ENCODE assay signal across 21 cellular contexts in the genomic region with DNA sequence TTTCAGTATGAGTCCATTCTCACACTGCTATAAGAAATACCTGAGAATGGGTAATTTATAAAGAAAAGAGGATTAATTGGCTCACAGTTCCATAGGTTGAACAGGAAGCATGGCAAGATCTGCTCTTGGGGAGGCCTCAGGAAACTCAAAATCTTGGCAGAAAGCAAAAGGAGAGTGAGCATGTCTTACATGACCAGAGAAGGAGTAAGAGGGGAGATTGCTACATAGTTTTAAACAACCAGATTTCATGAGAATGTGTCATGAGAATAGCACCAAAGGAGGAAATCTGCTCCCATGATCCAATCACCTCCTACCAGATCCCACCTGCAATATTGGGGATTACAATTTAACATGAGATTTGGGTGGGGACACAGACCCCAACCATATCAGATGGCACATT.
"Had no signal": no experiment of that assay in that cellular context is flagged by ENCODE, and none has a peak within 500 bp of the region (broad histone marks: within the 10 kb centered on the region; RNA-seq: fewer than 3 reads in every experiment).

No MANE protein-coding gene starts in this region.

- H3K27me3 ChIP-seq: gastroesophageal sphincter, heart left ventricle, tibial nerve, uterus had no signal

- H3K4me3 ChIP-seq: gastroesophageal sphincter, heart left ventricle, lower lobe of right lung, tibial nerve, uterus had no signal

- H3K9me3 Mint-ChIP-seq: activated T-helper 1 cell treated with anti-CD3 and anti-CD28 coated beads, Interleukin-12 subunit alpha, Interleukin-12 subunit beta, Interleukin-2, Interleukin-4 antibody, amounts not matched to agents 30 ng/mL and 10 ng/mL and 1 ng/mL, durations not matched to agents 14 hours and 24 hours and 36 hours had no signal

- H3K9me3 ChIP-seq: gastroesophageal sphincter, heart left ventricle, lower lobe of right lung, tibial nerve, uterus had no signal

- H3K36me3 Mint-ChIP-seq: activated naive CD8-positive, alpha-beta T cell; immature natural killer cell had no signal

- H3K4me1 ChIP-seq: gastroesophageal sphincter, heart left ventricle, lower lobe of right lung, tibial nerve, uterus had no signal

- H3K36me3 ChIP-seq: gastroesophageal sphincter, heart left ventricle, lower lobe of right lung, tibial nerve, uterus had no signal

- H3K4me3 Mint-ChIP-seq: activated naive CD8-positive, alpha-beta T cell; activated T-helper 1 cell treated with anti-CD3 and anti-CD28 coated beads, Interleukin-12 subunit alpha, Interleukin-12 subunit beta, Interleukin-2, Interleukin-4 antibody, amounts not matched to agents 30 ng/mL and 10 ng/mL and 1 ng/mL, durations not matched to agents 14 hours and 24 hours and 36 hours; immature natural killer cell; natural killer cell treated with Interleukin-12 subunit alpha and Interleukin-12 subunit beta and Interleukin-15 and Interleukin-18, amount 100 ng/mL, for 72 hours had no signal

- DNase-seq: activated CD4-positive, alpha-beta T cell treated with anti-CD3 and anti-CD28 coated beads, Interleukin-2, amount 50 U/mL, for 48 hours; activated gamma-delta T cell treated with Interleukin-2 at 50 U/mL for 16 hours; activated T-cell treated with anti-CD3 and anti-CD28 coated beads for 4 hours; amygdala; central memory CD4-positive, alpha-beta T cell; cortex of kidney; heart left ventricle; immature natural killer cell; lower lobe of right lung; nucleus accumbens; retina; stimulated activated CD4-positive, alpha-beta T cell treated with anti-CD3 and anti-CD28 coated beads, Interleukin-12 subunit alpha, Interleukin-12 subunit beta, amount 100 ng/mL, for 4 hours; stimulated activated CD4-positive, alpha-beta T cell treated with anti-CD3 and anti-CD28 coated beads, Interleukin-1b, Interleukin-23, amount 100 ng/mL, for 48 hours; stimulated activated CD8-positive, alpha-beta memory T cell treated with anti-CD3 and anti-CD28 coated beads, Interleukin-4, amount 100 ng/mL, for 48 hours; stimulated activated naive CD4-positive, alpha-beta T cell; uterus had no signal

- H3K27ac ChIP-seq: gastroesophageal sphincter, heart left ventricle, lower lobe of right lung, tibial nerve, uterus had no signal

- H3K27me3 Mint-ChIP-seq: activated naive CD8-positive, alpha-beta T cell; natural killer cell treated with Interleukin-12 subunit alpha and Interleukin-12 subunit beta and Interleukin-15 and Interleukin-18, amount 100 ng/mL, for 72 hours had no signal

- H3K27ac Mint-ChIP-seq: activated naive CD8-positive, alpha-beta T cell; activated T-helper 1 cell treated with anti-CD3 and anti-CD28 coated beads, Interleukin-12 subunit alpha, Interleukin-12 subunit beta, Interleukin-2, Interleukin-4 antibody, amounts not matched to agents 30 ng/mL and 10 ng/mL and 1 ng/mL, durations not matched to agents 14 hours and 24 hours and 36 hours; immature natural killer cell; natural killer cell treated with Interleukin-12 subunit alpha and Interleukin-12 subunit beta and Interleukin-15 and Interleukin-18, amount 100 ng/mL, for 72 hours had no signal

- H3K4me1 Mint-ChIP-seq: immature natural killer cell had no signal

- ATAC-seq: gastroesophageal sphincter; heart left ventricle; lower lobe of right lung; natural killer cell treated with Interleukin-12 subunit alpha and Interleukin-12 subunit beta and Interleukin-15 and Interleukin-18, amount 100 ng/mL, for 72 hours had no signal
